ENCODE assay signal across 21 cellular contexts in the genomic region with DNA sequence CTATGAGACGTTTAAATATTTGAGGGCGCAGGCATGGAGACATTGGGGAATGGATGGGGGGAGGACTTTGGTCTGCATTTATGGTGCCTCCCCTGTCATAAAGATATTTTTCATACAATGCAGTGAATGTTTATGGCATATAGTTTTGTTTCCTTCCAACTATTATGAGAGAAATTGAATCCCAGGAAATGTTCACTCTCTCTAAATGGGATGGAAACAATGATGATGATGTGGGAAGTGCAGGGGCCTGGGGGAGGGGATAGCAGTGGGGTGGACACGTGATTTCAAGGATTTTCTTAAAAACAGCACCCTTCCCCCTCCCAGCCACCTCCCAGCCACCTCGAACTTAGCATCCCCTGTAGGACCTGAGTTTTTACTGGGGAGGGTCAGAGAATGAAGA.
"Had no signal": no experiment of that assay in that cellular context is flagged by ENCODE, and none has a peak within 500 bp of the region (broad histone marks: within the 10 kb centered on the region; RNA-seq: fewer than 3 reads in every experiment).

No MANE protein-coding gene starts in this region.

- H3K36me3 ChIP-seq: right lobe of liver, spleen, thoracic aorta, WERI-Rb-1 had no signal

- H3K4me1 ChIP-seq: right lobe of liver had no signal

- H3K27me3 ChIP-seq: right lobe of liver, spleen had no signal

- H3K9me3 Mint-ChIP-seq: activated CD8-positive, alpha-beta T cell treated with anti-CD3 and anti-CD28 coated beads for 36 hours; stimulated activated naive CD8-positive, alpha-beta T cell treated with anti-CD3 and anti-CD28 coated beads, Interleukin-15, amount 100 ng/mL, for 72 hours; T-cell had no signal

- H3K36me3 Mint-ChIP-seq: T-cell had no signal

- H3K27me3 Mint-ChIP-seq: progenitor cell of endocrine pancreas had no signal

- ATAC-seq: esophagus mucosa; left lobe of liver; naive thymus-derived CD4-positive, alpha-beta T cell; T-cell had no signal

- FAIRE-seq: astrocyte had no signal

- DNase-seq: activated CD4-positive, alpha-beta T cell treated with anti-CD3 and anti-CD28 coated beads for 4 hours; activated CD8-positive, alpha-beta memory T cell treated with anti-CD3 and anti-CD28 coated beads, Interleukin-2, amount 50 U/mL, for 4 hours; activated naive CD4-positive, alpha-beta T cell treated with Interleukin-2 at 50 U/mL for 16 hours; naive thymus-derived CD4-positive, alpha-beta T cell; occipital lobe; right lobe of liver; spleen; stimulated activated CD4-positive, alpha-beta T cell treated with anti-CD3 and anti-CD28 coated beads, Interleukin-1b, Interleukin-23, amount 100 ng/mL, for 48 hours; stimulated activated naive CD8-positive, alpha-beta T cell treated with anti-CD3 and anti-CD28 coated beads, Interleukin-15, amount 100 ng/mL, for 72 hours; T-cell; T1000; WERI-Rb-1 had no signal

- H3K27ac ChIP-seq: coronary artery, right lobe of liver, thoracic aorta, WERI-Rb-1 had no signal

- H3K4me3 ChIP-seq: coronary artery, right lobe of liver, SK-N-MC, spleen, thoracic aorta had no signal

- H3K4me3 Mint-ChIP-seq: activated CD8-positive, alpha-beta T cell treated with anti-CD3 and anti-CD28 coated beads for 36 hours; activated T-cell treated with anti-CD3 and anti-CD28 coated beads, Interleukin-2, amount 50 U/mL, for 72 hours; naive thymus-derived CD4-positive, alpha-beta T cell; stimulated activated naive CD8-positive, alpha-beta T cell treated with anti-CD3 and anti-CD28 coated beads, Interleukin-15, amount 100 ng/mL, for 72 hours; T-cell had no signal

- H3K9me3 ChIP-seq: right lobe of liver, thoracic aorta had no signal

- H3K27ac Mint-ChIP-seq: activated T-cell treated with anti-CD3 and anti-CD28 coated beads, Interleukin-2, amount 50 U/mL, for 72 hours; naive thymus-derived CD4-positive, alpha-beta T cell; progenitor cell of endocrine pancreas; T-cell had no signal
